In genomic region chr6:25359191-25359861, GRCh38 we compare ENCODE assay signal across 8 cellular contexts.
DNase-seq lines count a peak whose midpoint lies in the region; ATAC-seq and TF ChIP-seq lines count a peak whose summit lies in the region.
"Had no signal": no experiment of that assay in that cellular context is flagged by ENCODE, and none has a peak within 500 bp of the region (broad histone marks: within the 10 kb centered on the region; RNA-seq: fewer than 3 reads in every experiment).

No MANE protein-coding gene starts in this region.

- no peak for TF ChIP-seq POLR2A in body of pancreas (IDR thresholded peaks at IDR 0.05)

- no peak for TF ChIP-seq CTCF in body of pancreas (IDR thresholded peaks at IDR 0.05)
- no peak for TF ChIP-seq CTCF in type B pancreatic cell (conservative IDR thresholded peaks at IDR 0.05)
- TF ChIP-seq CTCF in colonic mucosa (IDR thresholded peaks at IDR 0.05), result no peak

- peaks cover 25% of the 10 kb centered on the region for H3K4me1 Mint-ChIP-seq in type B pancreatic cell (ENCODE audit: unreplicated experiment)

- ATAC-seq in body of pancreas, result peak; percentile 65

- H3K27me3 ChIP-seq in body of pancreas (no peaks in the 10 kb centered on the region), colonic mucosa (no peaks in the 10 kb centered on the region)

- H3K36me3 Mint-ChIP-seq in type B pancreatic cell, result no peaks in the 10 kb centered on the region

- no peaks in the 10 kb centered on the region for H3K9me3 Mint-ChIP-seq in type B pancreatic cell

- H3K36me3 ChIP-seq in body of pancreas (replicated peaks in 1 of 2; ENCODE audit: insufficient read depth in 1 of 2, low read depth in 2 of 2), result no peaks in the 10 kb centered on the region
- H3K36me3 ChIP-seq in colonic mucosa, result no peaks in the 10 kb centered on the region

- H3K4me3 Mint-ChIP-seq in type B pancreatic cell, result no peak overlapping the region

- H3K27ac ChIP-seq in body of pancreas, result peak overlapping the region in 2 of 4 donors; percentile 54 to 55
- H3K27ac ChIP-seq in colonic mucosa, result no peak overlapping the region

- peak overlapping the region; percentile 52 for H3K27ac Mint-ChIP-seq in type B pancreatic cell

- H3K27me3 Mint-ChIP-seq in type B pancreatic cell, result no peaks in the 10 kb centered on the region

- intact Hi-C loops in body of pancreas (cut with DNase I) (no loop called here), colonic mucosa (cut with DNase I) (no loop called here)

- DNase-seq in HT-29 (ENCODE audit: low spot score) (peak; percentile 18), body of pancreas (peak in 3 of 4 donors; percentile 18 to 34 (median 31)), kidney glomerular epithelial cell (lab: John Stamatoyannopoulos, UW) (peak; percentile 68), type B pancreatic cell (ENCODE audit: extremely low spot score, unreplicated experiment) (no peak), NCI-H187 (lab: John Stamatoyannopoulos, UW) (no peak), DMS53 treated with DMSO at 0.1 percent for 48 hours (lab: John Stamatoyannopoulos, UW; ENCODE audit: unreplicated experiment) (no peak), colonic mucosa (no peak)
- DNase-seq: NCI-H187 treated with DMSO at 0.1 percent for 48 hours had no signal

- no peaks in the 10 kb centered on the region for H3K9me3 ChIP-seq in body of pancreas
- H3K9me3 ChIP-seq in colonic mucosa, result no peaks in the 10 kb centered on the region

- H3K9ac ChIP-seq in colonic mucosa (ENCODE audit: low read depth in 2 of 2, low read length in 2 of 2), result no peak overlapping the region

- H3K4me1 ChIP-seq in body of pancreas (peaks cover 17% of the 10 kb centered on the region), colonic mucosa (no peaks in the 10 kb centered on the region)

- 67 to 69% methylated on average over 5 to 6 of the region's 6 CpGs for WGBS in body of pancreas, 2 donors

- H3K4me3 ChIP-seq in body of pancreas (no peak overlapping the region), colonic mucosa (no peak overlapping the region)

Comparison
In these comparisons a context has a peak if more than half of its experiments do, and no peak if none do; other contexts are left out.
1. DNase-seq: peak in HT-29 (single experiment), body of pancreas (3 of 4) and kidney glomerular epithelial cell (single experiment); none in type B pancreatic cell (single experiment), NCI-H187 (0 of 2), DMS53 treated with DMSO at 0.1 percent for 48 hours (single experiment) and colonic mucosa (single experiment).